Comparison of ENCODE assay signal across 1 cellular context in the genomic region with DNA sequence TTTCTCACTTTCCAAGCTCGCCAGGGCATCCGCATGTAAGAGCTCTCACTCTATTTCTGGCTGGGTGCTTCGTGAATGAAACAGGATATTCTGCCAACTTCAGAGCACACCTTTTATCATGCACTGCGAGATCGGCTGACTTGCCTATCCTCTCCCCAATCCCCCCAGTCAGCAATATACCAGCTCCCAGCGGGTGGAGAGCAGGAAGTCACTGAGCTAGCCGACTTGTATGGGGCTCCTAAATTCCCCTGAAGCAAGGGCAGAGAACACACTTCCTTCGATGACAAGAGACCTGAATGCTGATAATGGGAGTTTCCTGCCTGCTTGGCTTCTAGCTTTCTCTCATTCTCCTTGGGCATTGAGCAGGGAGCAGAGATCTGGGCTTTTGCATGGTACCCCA.
TF ChIP-seq lines count a peak whose summit lies in the region.

No MANE protein-coding gene starts in this region.

TF ChIP-seq in endothelial cell of umbilical vein, 7 proteins besides CTCF, POLR2A, EP300 and RAD21 (continued from another document):
- TF ChIP-seq GATA2 (IDR thresholded peaks at IDR 0.05; ENCODE audit: insufficient read depth, insufficient read length, low read depth, low read length): no peak
- TF ChIP-seq, protein P1, sequence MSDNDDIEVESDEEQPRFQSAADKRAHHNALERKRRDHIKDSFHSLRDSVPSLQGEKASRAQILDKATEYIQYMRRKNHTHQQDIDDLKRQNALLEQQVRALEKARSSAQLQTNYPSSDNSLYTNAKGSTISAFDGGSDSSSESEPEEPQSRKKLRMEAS (IDR thresholded peaks at IDR 0.05; ENCODE audit: insufficient read depth, insufficient read length): no peak
- TF ChIP-seq POLR2AphosphoS5 (IDR thresholded peaks at IDR 0.05; ENCODE audit: insufficient read depth, low read depth, low read length): no peak
- no peak for TF ChIP-seq EZH2 (IDR thresholded peaks at IDR 0.05; ENCODE audit: borderline replicate concordance, low read depth, low read length, severe bottlenecking)
- no peak for TF ChIP-seq MYC (IDR thresholded peaks at IDR 0.05; ENCODE audit: low read depth, low read length)
TF ChIP-seq in endothelial cell of umbilical vein: peak in this region for 0.
